Comparison of ENCODE assay signal across 21 cellular contexts in the genomic region with DNA sequence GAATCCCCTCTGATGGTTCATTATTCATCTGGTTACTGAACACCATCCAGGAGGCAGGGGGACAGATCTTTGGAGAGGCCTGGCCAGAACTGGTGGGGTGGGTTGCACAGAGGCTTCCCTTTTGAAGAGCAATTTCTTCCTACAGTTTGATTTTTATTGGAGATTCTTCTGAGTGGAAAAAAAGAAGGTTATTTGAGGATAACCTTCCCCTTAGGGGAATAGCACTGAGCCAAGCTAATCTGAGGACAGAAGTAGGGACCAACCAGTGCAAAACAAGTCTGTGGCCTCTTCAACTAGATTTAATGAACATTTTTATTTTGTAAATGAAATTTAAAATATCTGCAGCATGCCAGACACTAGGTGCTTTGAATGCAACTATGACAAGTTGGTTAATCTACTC. TPM values are rescaled to one million over a fixed set of nuclear protein-coding genes. Genes with fewer than 3 reads are reported as not detected.
"Had no signal": no experiment of that assay in that cellular context is flagged by ENCODE, and none has a peak within 500 bp of the region (broad histone marks: within the 10 kb centered on the region; RNA-seq: fewer than 3 reads in every experiment).

No MANE protein-coding gene starts in this region.

- H3K9me3 Mint-ChIP-seq: activated naive CD4-positive, alpha-beta T cell treated with anti-CD3 and anti-CD28 coated beads, Interleukin-2, amount 50 U/mL, for 72 hours; activated T-cell treated with anti-CD3 and anti-CD28 coated beads, Interleukin-2, amount 50 U/mL, for 24 hours; activated T-helper 17 cell treated with anti-CD3 and anti-CD28 coated beads, Interleukin-2, amount 50 U/mL, for 72 hours; central memory CD8-positive, alpha-beta T cell; natural killer cell; stimulated activated effector memory CD8-positive, alpha-beta T cell treated with anti-CD3 and anti-CD28 coated beads, Interleukin-12 subunit alpha, Interleukin-12 subunit beta, amount 100 ng/mL, for 72 hours; stimulated activated naive CD8-positive, alpha-beta T cell treated with anti-CD3 and anti-CD28 coated beads, Interleukin-15, amount 100 ng/mL, for 72 hours; T-helper 1 cell treated with Interleukin-12 subunit alpha and Interleukin-12 subunit beta and Interleukin-4 antibody, amounts not matched to agents 30 μg/mL and 1 μg/mL, for 36 hours; type B pancreatic cell had no signal

- ATAC-seq: activated naive CD4-positive, alpha-beta T cell treated with anti-CD3 and anti-CD28 coated beads, Interleukin-2, amount 50 U/mL, for 72 hours; activated T-helper 17 cell treated with anti-CD3 and anti-CD28 coated beads, Interleukin-2, amount 50 U/mL, for 72 hours; natural killer cell; stimulated activated effector memory CD8-positive, alpha-beta T cell treated with anti-CD3 and anti-CD28 coated beads, Interleukin-12 subunit alpha, Interleukin-12 subunit beta, amount 100 ng/mL, for 72 hours; stimulated activated naive CD8-positive, alpha-beta T cell treated with anti-CD3 and anti-CD28 coated beads, Interleukin-15, amount 100 ng/mL, for 72 hours; WTC11 had no signal

- DNase-seq: activated CD8-positive, alpha-beta memory T cell treated with anti-CD3 and anti-CD28 coated beads, Interleukin-2, amount 50 U/mL, for 4 hours; activated T-cell treated with anti-CD3 and anti-CD28 coated beads, Interleukin-2, amount 50 U/mL, for 24 hours; aorta; left lung; midbrain; natural killer cell; right cardiac atrium; stimulated activated CD4-positive, alpha-beta T cell treated with anti-CD3 and anti-CD28 coated beads, Interleukin-1b, Interleukin-23, amount 100 ng/mL, for 48 hours; stimulated activated naive CD8-positive, alpha-beta T cell treated with anti-CD3 and anti-CD28 coated beads, Interleukin-15, amount 100 ng/mL, for 72 hours; T1000 had no signal

- H3K27ac ChIP-seq: left lung, skin epidermis had no signal

- H3K4me3 ChIP-seq: left lung, skin epidermis had no signal

- H3K4me1 Mint-ChIP-seq: activated T-helper 17 cell treated with anti-CD3 and anti-CD28 coated beads, Interleukin-2, amount 50 U/mL, for 72 hours; central memory CD8-positive, alpha-beta T cell; natural killer cell; stimulated activated effector memory CD8-positive, alpha-beta T cell treated with anti-CD3 and anti-CD28 coated beads, Interleukin-12 subunit alpha, Interleukin-12 subunit beta, amount 100 ng/mL, for 72 hours; stimulated activated naive CD8-positive, alpha-beta T cell treated with anti-CD3 and anti-CD28 coated beads, Interleukin-15, amount 100 ng/mL, for 72 hours had no signal

- H3K27me3 Mint-ChIP-seq: brain, progenitor cell of endocrine pancreas had no signal

- H3K36me3 ChIP-seq: left lung had no signal

- H3K36me3 Mint-ChIP-seq: activated naive CD4-positive, alpha-beta T cell treated with anti-CD3 and anti-CD28 coated beads, Interleukin-2, amount 50 U/mL, for 72 hours; natural killer cell; stimulated activated effector memory CD8-positive, alpha-beta T cell treated with anti-CD3 and anti-CD28 coated beads, Interleukin-12 subunit alpha, Interleukin-12 subunit beta, amount 100 ng/mL, for 72 hours; type B pancreatic cell; WTC11 had no signal

- H3K4me3 Mint-ChIP-seq: activated T-cell treated with anti-CD3 and anti-CD28 coated beads, Interleukin-2, amount 50 U/mL, for 24 hours; activated T-helper 17 cell treated with anti-CD3 and anti-CD28 coated beads, Interleukin-2, amount 50 U/mL, for 72 hours; central memory CD8-positive, alpha-beta T cell; natural killer cell; stimulated activated effector memory CD8-positive, alpha-beta T cell treated with anti-CD3 and anti-CD28 coated beads, Interleukin-12 subunit alpha, Interleukin-12 subunit beta, amount 100 ng/mL, for 72 hours; stimulated activated naive CD8-positive, alpha-beta T cell treated with anti-CD3 and anti-CD28 coated beads, Interleukin-15, amount 100 ng/mL, for 72 hours; T-helper 1 cell treated with Interleukin-12 subunit alpha and Interleukin-12 subunit beta and Interleukin-4 antibody, amounts not matched to agents 30 μg/mL and 1 μg/mL, for 36 hours; type B pancreatic cell; WTC11 had no signal

- H3K27ac Mint-ChIP-seq: activated naive CD4-positive, alpha-beta T cell treated with anti-CD3 and anti-CD28 coated beads, Interleukin-2, amount 50 U/mL, for 72 hours; activated T-cell treated with anti-CD3 and anti-CD28 coated beads, Interleukin-2, amount 50 U/mL, for 24 hours; activated T-helper 17 cell treated with anti-CD3 and anti-CD28 coated beads, Interleukin-2, amount 50 U/mL, for 72 hours; natural killer cell; progenitor cell of endocrine pancreas; stimulated activated effector memory CD8-positive, alpha-beta T cell treated with anti-CD3 and anti-CD28 coated beads, Interleukin-12 subunit alpha, Interleukin-12 subunit beta, amount 100 ng/mL, for 72 hours; stimulated activated naive CD8-positive, alpha-beta T cell treated with anti-CD3 and anti-CD28 coated beads, Interleukin-15, amount 100 ng/mL, for 72 hours; T-helper 1 cell treated with Interleukin-12 subunit alpha and Interleukin-12 subunit beta and Interleukin-4 antibody, amounts not matched to agents 30 μg/mL and 1 μg/mL, for 36 hours; type B pancreatic cell; WTC11 had no signal

RNA-seq across cellular contexts. Expression of a gene that starts 8.2 kb away (rescaled TPM):
- total RNA-seq: osteocyte had no signal
